In the genomic region with DNA sequence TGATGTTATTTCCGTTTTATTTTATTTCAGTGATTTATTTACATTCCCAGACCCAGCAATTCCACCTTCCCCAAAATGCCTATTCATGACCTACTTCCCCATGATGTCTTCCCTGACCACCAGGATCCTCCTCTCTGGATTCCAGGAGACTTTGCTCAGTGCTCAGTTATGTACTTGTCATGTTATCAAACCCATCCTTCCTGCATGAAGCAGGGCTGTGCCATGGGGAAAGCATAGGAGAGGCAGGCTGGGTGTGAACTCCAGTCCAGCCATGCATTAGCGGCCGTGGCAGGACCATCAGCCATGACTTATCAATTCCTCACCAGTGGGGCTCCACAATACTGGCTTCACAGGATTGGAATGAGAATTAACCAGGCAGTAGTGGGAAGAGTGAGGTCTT, we compare ENCODE assay signal across 20 cellular contexts. TPM values are rescaled to one million over a fixed set of nuclear protein-coding genes. Genes with fewer than 3 reads are reported as not detected.
"Had no signal": no experiment of that assay in that cellular context is flagged by ENCODE, and none has a peak within 500 bp of the region (broad histone marks: within the 10 kb centered on the region; RNA-seq: fewer than 3 reads in every experiment).

No MANE protein-coding gene starts in this region.

- H3K4me1 ChIP-seq: sigmoid colon had no signal

- H3K4me3 ChIP-seq: coronary artery, heart right ventricle, left ventricle myocardium inferior, lung, ovary, right atrium auricular region, sigmoid colon, stomach had no signal

- H3K27me3 ChIP-seq: ovary, right atrium auricular region had no signal

- H3K36me3 ChIP-seq: heart right ventricle, left ventricle myocardium inferior, ovary, right atrium auricular region, sigmoid colon, stomach had no signal

- H3K9me3 ChIP-seq: heart right ventricle, left ventricle myocardium inferior, ovary, right atrium auricular region, sigmoid colon, stomach had no signal

- H3K9me3 Mint-ChIP-seq: naive thymus-derived CD4-positive, alpha-beta T cell had no signal

- ATAC-seq: esophagus mucosa; heart right ventricle; naive thymus-derived CD4-positive, alpha-beta T cell had no signal

- H3K4me1 Mint-ChIP-seq: naive thymus-derived CD4-positive, alpha-beta T cell; neural crest cell had no signal

- DNase-seq: effector CD8-positive, alpha-beta T cell; heart right ventricle; hypothalamus; left ventricle myocardium inferior; mesenchymal stem cell; naive thymus-derived CD4-positive, alpha-beta T cell; ovary; sigmoid colon; small intestine; stimulated activated CD4-positive, alpha-beta T cell treated with anti-CD3 and anti-CD28 coated beads, Interleukin-12 subunit alpha, Interleukin-12 subunit beta, amount 100 ng/mL, for 4 hours; stimulated activated naive CD4-positive, alpha-beta T cell; stomach; substantia nigra had no signal

- H3K4me3 Mint-ChIP-seq: naive thymus-derived CD4-positive, alpha-beta T cell; neural crest cell; type B pancreatic cell had no signal

- H3K27ac ChIP-seq: coronary artery, heart right ventricle, left ventricle myocardium inferior, ovary, right atrium auricular region, sigmoid colon, stomach had no signal

- H3K27ac Mint-ChIP-seq: naive thymus-derived CD4-positive, alpha-beta T cell; type B pancreatic cell had no signal

RNA-seq across cellular contexts. Expression of a gene that starts 57.8 kb away (rescaled TPM):
- total RNA-seq: fibroblast of lung had no signal
